In the genomic region with DNA sequence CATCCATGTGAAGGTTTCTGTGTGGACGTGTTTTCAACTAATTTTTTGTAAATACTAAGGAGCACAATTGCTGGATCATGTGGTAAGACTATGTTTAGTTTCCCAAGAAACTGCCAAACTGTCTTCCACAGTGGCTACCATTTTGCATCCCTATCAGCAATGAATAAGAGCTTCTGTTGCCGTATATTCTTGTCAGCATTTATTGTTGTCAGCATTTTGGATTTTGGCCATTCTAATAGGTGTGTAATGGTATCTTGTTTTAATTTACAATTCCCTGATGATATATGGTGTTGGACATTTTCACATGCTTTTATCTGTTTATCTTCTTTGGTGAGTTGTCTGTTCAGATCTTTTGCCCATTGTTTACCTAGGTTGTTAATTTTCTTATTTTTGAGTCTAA, we compare ENCODE assay signal across 29 cellular contexts.
"Had no signal": no experiment of that assay in that cellular context is flagged by ENCODE, and none has a peak within 500 bp of the region (broad histone marks: within the 10 kb centered on the region; RNA-seq: fewer than 3 reads in every experiment).

No MANE protein-coding gene starts in this region.

- H3K27ac Mint-ChIP-seq: dendritic cell treated with granulocyte-macrophage colony-stimulating factor and Interleukin-4, amounts not matched to agents 40 ng/mL and 50 ng/mL, for 4 days; endodermal cell had no signal

- H2AFZ ChIP-seq: hepatocyte had no signal

- H3K36me3 ChIP-seq: colonic mucosa had no signal

- ATAC-seq: effector memory CD8-positive, alpha-beta T cell; esophagus mucosa; foreskin keratinocyte; gastrocnemius medialis; gastroesophageal sphincter; heart left ventricle; heart right ventricle had no signal

- H3K9me3 Mint-ChIP-seq: dendritic cell treated with granulocyte-macrophage colony-stimulating factor and Interleukin-4, amounts not matched to agents 40 ng/mL and 50 ng/mL, for 4 days; effector memory CD8-positive, alpha-beta T cell had no signal

- H3K9me3 ChIP-seq: colonic mucosa, esophagus muscularis mucosa, esophagus squamous epithelium, gastrocnemius medialis, gastroesophageal sphincter, heart left ventricle, heart right ventricle had no signal

- H3K27me3 ChIP-seq: colonic mucosa, dorsolateral prefrontal cortex, esophagus muscularis mucosa, esophagus squamous epithelium, foreskin keratinocyte, gastrocnemius medialis, gastroesophageal sphincter, heart left ventricle, heart right ventricle, hepatocyte had no signal

- H3K4me3 Mint-ChIP-seq: dendritic cell treated with granulocyte-macrophage colony-stimulating factor and Interleukin-4, amounts not matched to agents 40 ng/mL and 50 ng/mL, for 4 days; effector memory CD8-positive, alpha-beta T cell; endodermal cell had no signal

- DNase-seq: colonic mucosa; cortex of kidney; dermis blood vessel endothelial cell; dorsolateral prefrontal cortex; effector CD4-positive, alpha-beta T cell; effector CD8-positive, alpha-beta T cell; effector memory CD4-positive, alpha-beta T cell; effector memory CD8-positive, alpha-beta T cell; endodermal cell; erythroblast; esophagus squamous epithelium; foreskin fibroblast; foreskin keratinocyte; foreskin melanocyte; gastrocnemius medialis; glutamatergic neuron; head of caudate nucleus; heart left ventricle; heart right ventricle had no signal

- H3K79me2 ChIP-seq: hepatocyte had no signal

- H3K27ac ChIP-seq: colonic mucosa, coronary artery, dorsolateral prefrontal cortex, epithelial cell of prostate, esophagus muscularis mucosa, esophagus squamous epithelium, foreskin keratinocyte, gastrocnemius medialis, gastroesophageal sphincter, heart left ventricle, heart right ventricle had no signal

- H3K4me3 ChIP-seq: colonic mucosa, coronary artery, dorsolateral prefrontal cortex, esophagus muscularis mucosa, esophagus squamous epithelium, gastrocnemius medialis, gastroesophageal sphincter, heart left ventricle, heart right ventricle, hepatocyte had no signal

- H3K27me3 Mint-ChIP-seq: dendritic cell treated with granulocyte-macrophage colony-stimulating factor and Interleukin-4, amounts not matched to agents 40 ng/mL and 50 ng/mL, for 4 days; effector memory CD8-positive, alpha-beta T cell had no signal

- H3K4me1 Mint-ChIP-seq: endodermal cell had no signal

- H3K4me2 ChIP-seq: hepatocyte had no signal

- FAIRE-seq: endometrium, endothelial cell of umbilical vein, frontal cortex had no signal

- H3K4me1 ChIP-seq: colonic mucosa, esophagus muscularis mucosa, esophagus squamous epithelium, foreskin keratinocyte, gastrocnemius medialis, gastroesophageal sphincter, heart left ventricle, heart right ventricle had no signal
